In genomic region chr2:144524190-144524957, GRCh38 we compare ENCODE assay signal across 7 cellular contexts. TPM values are rescaled to one million over a fixed set of nuclear protein-coding genes. Genes with fewer than 3 reads are reported as not detected.
A peak's percentile ranks its signal among the peaks of the same experiment; 100 is the strongest.
DNase-seq lines count a peak whose midpoint lies in the region; ATAC-seq and TF ChIP-seq lines count a peak whose summit lies in the region.

No MANE protein-coding gene starts in this region.

- H3K4me3 ChIP-seq in HAP-1 = peak overlapping the region; percentile 31
- H3K4me3 ChIP-seq in NT2/D1 (ENCODE audit: insufficient read length, low read depth) = peak overlapping the region; percentile 19

- H3K27ac Mint-ChIP-seq in chondrocyte (ENCODE audit: unreplicated experiment) = peak overlapping the region; percentile 91
- H3K27ac Mint-ChIP-seq in stimulated activated naive CD8-positive, alpha-beta T cell treated with anti-CD3 and anti-CD28 coated beads, Interleukin-15, Interleukin-2, amounts not matched to agents 100 ng/mL and 50 ng/mL, for 24 hours = peak overlapping the region; percentile 7

- no peaks in the 10 kb centered on the region for H3K9me3 Mint-ChIP-seq in chondrocyte (ENCODE audit: low read depth)
- no peaks in the 10 kb centered on the region for H3K9me3 Mint-ChIP-seq in stimulated activated naive CD8-positive, alpha-beta T cell treated with anti-CD3 and anti-CD28 coated beads, Interleukin-15, Interleukin-2, amounts not matched to agents 100 ng/mL and 50 ng/mL, for 24 hours

- H3K36me3 ChIP-seq in HAP-1 (replicated peaks) (no peaks in the 10 kb centered on the region), NT2/D1 (ENCODE audit: insufficient read depth, insufficient read length, low read length) (no peaks in the 10 kb centered on the region)

- H3K9ac ChIP-seq in NT2/D1 (ENCODE audit: insufficient read length, low read depth) = peak overlapping the region; percentile 58

- peak overlapping the region; percentile 81 for H3K4me3 Mint-ChIP-seq in chondrocyte (ENCODE audit: unreplicated experiment)
- H3K4me3 Mint-ChIP-seq in stimulated activated naive CD8-positive, alpha-beta T cell treated with anti-CD3 and anti-CD28 coated beads, Interleukin-15, Interleukin-2, amounts not matched to agents 100 ng/mL and 50 ng/mL, for 24 hours = peak overlapping the region; percentile 83

- H3K27me3 ChIP-seq in HAP-1 (ENCODE audit: low read depth) (no peaks in the 10 kb centered on the region), NT2/D1 (ENCODE audit: insufficient read depth, insufficient read length) (peaks cover 23% of the 10 kb centered on the region)

- no peaks in the 10 kb centered on the region for H3K27me3 Mint-ChIP-seq in chondrocyte (ENCODE audit: low read depth)
- H3K27me3 Mint-ChIP-seq in stimulated activated naive CD8-positive, alpha-beta T cell treated with anti-CD3 and anti-CD28 coated beads, Interleukin-15, Interleukin-2, amounts not matched to agents 100 ng/mL and 50 ng/mL, for 24 hours = peaks cover 59% of the 10 kb centered on the region

- H3K36me3 Mint-ChIP-seq in chondrocyte (ENCODE audit: low read depth) = no peaks in the 10 kb centered on the region
- H3K36me3 Mint-ChIP-seq in stimulated activated naive CD8-positive, alpha-beta T cell treated with anti-CD3 and anti-CD28 coated beads, Interleukin-15, Interleukin-2, amounts not matched to agents 100 ng/mL and 50 ng/mL, for 24 hours (ENCODE audit: low read depth) = no peaks in the 10 kb centered on the region

- DNase-seq in HAP-1 (ENCODE audit: low spot score in 2 of 2) (peak in 1 of 2 experiments; percentile 86), NT2/D1 (ENCODE audit: low read depth, low spot score) (peak; percentile 77), chondrocyte (ENCODE audit: low spot score) (no peak), left lobe of liver (ENCODE audit: low spot score) (no peak), AG08395 (ENCODE audit: low spot score) (no peak)

- no peak for TF ChIP-seq CTCF in chondrocyte (IDR thresholded peaks at IDR 0.05)

- H3K9me3 ChIP-seq in HAP-1 (no peaks in the 10 kb centered on the region), NT2/D1 (ENCODE audit: insufficient read depth, low read length) (no peaks in the 10 kb centered on the region)

- peak; percentile 58 for ATAC-seq in left lobe of liver
- ATAC-seq in GM18907 (IDR thresholded peaks at IDR 0.05; ENCODE audit: unreplicated experiment) = no peak

- in situ Hi-C loops in HAP-1 (cut with MboI; ENCODE audit: low sequenced_read_pairs) = no loop called here

- H3K4me1 Mint-ChIP-seq in chondrocyte (ENCODE audit: low read depth) = peaks cover 35% of the 10 kb centered on the region
- H3K4me1 Mint-ChIP-seq in stimulated activated naive CD8-positive, alpha-beta T cell treated with anti-CD3 and anti-CD28 coated beads, Interleukin-15, Interleukin-2, amounts not matched to agents 100 ng/mL and 50 ng/mL, for 24 hours (ENCODE audit: low read depth) = peaks cover 28% of the 10 kb centered on the region

- H3K4me1 ChIP-seq in HAP-1 = peaks cover 37% of the 10 kb centered on the region
- H3K4me1 ChIP-seq in NT2/D1 (ENCODE audit: insufficient read depth, insufficient read length) = no peaks in the 10 kb centered on the region

RNA-seq across cellular contexts. Expression of gene ZEB2, which starts 4.5 kb away (rescaled TPM):
- total RNA-seq in chondrocyte = 55.5 to 104 TPM (median 95.4 TPM) in 3 replicates
- total RNA-seq in left lobe of liver = 19.3 TPM
